ENCODE assay signal across 21 cellular contexts in the genomic region with DNA sequence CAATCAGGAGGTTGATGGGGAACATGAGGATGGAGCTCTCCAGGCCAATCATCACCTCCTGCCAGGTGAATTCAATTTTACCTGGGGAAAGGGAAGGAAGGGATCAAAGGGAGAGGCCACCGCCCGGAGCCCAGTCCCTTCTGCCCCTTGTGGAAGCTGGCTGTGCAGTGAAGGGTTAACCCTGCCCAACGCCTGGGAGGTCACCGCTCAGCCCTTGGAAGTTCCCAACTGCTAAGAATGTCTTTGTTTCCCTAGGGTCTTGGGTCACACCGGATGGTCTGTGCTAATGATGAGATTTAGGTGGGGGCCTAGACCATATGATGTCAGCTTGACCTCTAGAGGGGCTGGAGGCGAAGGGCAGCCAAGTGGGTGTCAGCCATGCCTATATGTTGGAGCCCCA.
"Had no signal": no experiment of that assay in that cellular context is flagged by ENCODE, and none has a peak within 500 bp of the region (broad histone marks: within the 10 kb centered on the region; RNA-seq: fewer than 3 reads in every experiment).

No MANE protein-coding gene starts in this region.

- DNase-seq: KBM-7, NCI-H1092, NCI-H1105 treated with DMSO at 0.1 percent for 48 hours, NCI-H1417 treated with DMSO at 0.1 percent for 48 hours, NCI-H146, NCI-H1694 treated with DMSO at 0.1 percent for 48 hours, NCI-H1930, NCI-H2081, NCI-H2107, NCI-H226, NCI-H446, NCI-H510A, NCI-H524 treated with DMSO at 0.1 percent for 48 hours, NCI-H69, NCI-H774, Right ventricle myocardium superior, RPMI8226, SK-N-SH had no signal

- H3K4me2 ChIP-seq: SK-N-SH had no signal

- H3K9ac ChIP-seq: SK-N-SH had no signal

- FAIRE-seq: HTR-8/SVneo, RCC 7860 had no signal

- H3K27ac ChIP-seq: HL-60 had no signal

- H3K9me3 ChIP-seq: SK-N-SH had no signal
